1 cellular context compared by ENCODE assay signal in the genomic region with DNA sequence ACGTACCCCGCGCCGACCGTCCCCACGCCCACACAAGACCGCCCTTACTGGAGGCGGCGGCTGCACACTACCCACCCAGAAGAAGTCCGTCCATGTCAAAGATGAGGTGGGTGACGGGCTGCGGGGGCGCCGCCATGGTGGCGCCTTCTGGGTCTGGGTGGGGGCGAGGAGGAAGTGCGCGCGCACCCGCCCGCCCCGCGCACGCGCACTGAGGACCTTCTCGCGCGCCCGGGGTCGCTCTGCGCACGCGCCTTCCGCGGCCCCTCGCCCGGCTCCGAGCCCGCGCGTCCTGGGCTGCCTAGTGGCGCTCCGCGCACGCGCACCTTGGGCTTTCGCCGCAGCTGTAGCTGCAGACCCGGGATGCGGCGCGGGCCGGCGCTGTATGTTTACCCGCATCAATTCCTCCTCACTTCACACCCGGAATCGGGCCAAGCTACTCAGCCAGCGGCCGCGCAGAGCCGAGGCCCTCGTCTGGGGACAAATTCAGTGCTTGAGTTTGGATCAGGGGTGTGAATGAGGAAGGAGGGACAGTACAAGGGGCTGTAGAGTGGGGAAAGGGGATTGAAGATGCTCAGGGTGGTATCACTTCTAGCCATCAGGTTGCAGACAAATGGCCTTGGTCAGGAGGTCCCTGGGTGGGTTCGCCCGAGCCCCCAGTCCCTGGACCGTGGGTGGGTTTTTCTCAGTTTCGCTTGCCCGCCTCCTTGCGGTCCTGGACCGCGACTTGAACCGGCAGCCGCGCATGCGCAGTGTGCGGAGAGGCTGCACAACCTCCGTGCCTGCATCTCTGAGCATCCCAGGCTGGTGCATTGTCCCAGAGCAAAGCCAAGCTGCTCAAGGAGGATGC.
TF ChIP-seq lines count a peak whose summit lies in the region.

Gene PUDP, minus strand, starts transcription at position 176 of the 847 bp plus-strand sequence. Its CDS starts 40 bp downstream, at position 136.

TF ChIP-seq in HepG2, 621 proteins besides CTCF, POLR2A, EP300 and RAD21 (continued from another document and continues in another):
- TF ChIP-seq REPIN1 (CRISPR knock-in tag; IDR thresholded peaks at IDR 0.05; ENCODE audit: borderline replicate concordance, low read depth), result no peak
- TF ChIP-seq YY1 (IDR thresholded peaks at IDR 0.05; ENCODE audit: insufficient read depth, insufficient replicate concordance, low read depth, low read length), result peak; percentile 84
- TF ChIP-seq CAMTA2 (CRISPR knock-in tag; IDR thresholded peaks at IDR 0.05; ENCODE audit: borderline replicate concordance), result no peak
- TF ChIP-seq U2AF2 (IDR thresholded peaks at IDR 0.05; ENCODE audit: low read depth, low read length), result no peak
- TF ChIP-seq, protein P1, sequence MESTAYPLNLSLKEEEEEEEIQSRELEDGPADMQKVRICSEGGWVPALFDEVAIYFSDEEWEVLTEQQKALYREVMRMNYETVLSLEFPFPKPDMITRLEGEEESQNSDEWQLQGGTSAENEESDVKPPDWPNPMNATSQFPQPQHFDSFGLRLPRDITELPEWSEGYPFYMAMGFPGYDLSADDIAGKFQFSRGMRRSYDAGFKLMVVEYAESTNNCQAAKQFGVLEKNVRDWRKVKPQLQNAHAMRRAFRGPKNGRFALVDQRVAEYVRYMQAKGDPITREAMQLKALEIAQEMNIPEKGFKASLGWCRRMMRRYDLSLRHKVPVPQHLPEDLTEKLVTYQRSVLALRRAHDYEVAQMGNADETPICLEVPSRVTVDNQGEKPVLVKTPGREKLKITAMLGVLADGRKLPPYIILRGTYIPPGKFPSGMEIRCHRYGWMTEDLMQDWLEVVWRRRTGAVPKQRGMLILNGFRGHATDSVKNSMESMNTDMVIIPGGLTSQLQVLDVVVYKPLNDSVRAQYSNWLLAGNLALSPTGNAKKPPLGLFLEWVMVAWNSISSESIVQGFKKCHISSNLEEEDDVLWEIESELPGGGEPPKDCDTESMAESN (CRISPR knock-in tag; conservative IDR thresholded peaks at IDR 0.05), result peak; percentile 3; the same call in 1 of the 2 replicates
- TF ChIP-seq ZNF318 (CRISPR knock-in tag; IDR thresholded peaks at IDR 0.05), result no peak
- TF ChIP-seq, protein P2, sequence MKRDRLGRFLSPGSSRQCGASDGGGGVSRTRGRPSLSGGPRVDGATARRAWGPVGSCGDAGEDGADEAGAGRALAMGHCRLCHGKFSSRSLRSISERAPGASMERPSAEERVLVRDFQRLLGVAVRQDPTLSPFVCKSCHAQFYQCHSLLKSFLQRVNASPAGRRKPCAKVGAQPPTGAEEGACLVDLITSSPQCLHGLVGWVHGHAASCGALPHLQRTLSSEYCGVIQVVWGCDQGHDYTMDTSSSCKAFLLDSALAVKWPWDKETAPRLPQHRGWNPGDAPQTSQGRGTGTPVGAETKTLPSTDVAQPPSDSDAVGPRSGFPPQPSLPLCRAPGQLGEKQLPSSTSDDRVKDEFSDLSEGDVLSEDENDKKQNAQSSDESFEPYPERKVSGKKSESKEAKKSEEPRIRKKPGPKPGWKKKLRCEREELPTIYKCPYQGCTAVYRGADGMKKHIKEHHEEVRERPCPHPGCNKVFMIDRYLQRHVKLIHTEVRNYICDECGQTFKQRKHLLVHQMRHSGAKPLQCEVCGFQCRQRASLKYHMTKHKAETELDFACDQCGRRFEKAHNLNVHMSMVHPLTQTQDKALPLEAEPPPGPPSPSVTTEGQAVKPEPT (CRISPR knock-in tag; IDR thresholded peaks at IDR 0.05; ENCODE audit: low read depth), result no peak
- TF ChIP-seq ELF1 (CRISPR knock-in tag; IDR thresholded peaks at IDR 0.05), result no peak
- no peak for TF ChIP-seq KLF13 (CRISPR knock-in tag; IDR thresholded peaks at IDR 0.05)
- TF ChIP-seq SP2 (CRISPR knock-in tag; IDR thresholded peaks at IDR 0.05), result no peak
- no peak for TF ChIP-seq ZNF343 (CRISPR knock-in tag; IDR thresholded peaks at IDR 0.05)
- TF ChIP-seq ZNF720 (CRISPR knock-in tag; IDR thresholded peaks at IDR 0.05), result no peak
- TF ChIP-seq NFE2 (CRISPR knock-in tag; IDR thresholded peaks at IDR 0.05), result no peak
- peak; percentile 56; the same call in 1 of the 2 replicates for TF ChIP-seq PATZ1 (CRISPR knock-in tag; IDR thresholded peaks at IDR 0.05)
- TF ChIP-seq CEBPB (IDR thresholded peaks at IDR 0.05; ENCODE audit: borderline replicate concordance, low read depth, low read length), result no peak
- no peak for TF ChIP-seq TMF1 (CRISPR knock-in tag; IDR thresholded peaks at IDR 0.05; ENCODE audit: low read depth)
- TF ChIP-seq YEATS4 (CRISPR knock-in tag; IDR thresholded peaks at IDR 0.05; ENCODE audit: borderline replicate concordance), result peak; percentile 48; the same call in 1 of the 2 replicates
- TF ChIP-seq ZNF792 (CRISPR knock-in tag; IDR thresholded peaks at IDR 0.05), result no peak
- 0 out of 2 replicates have a peak, but pooled peaks have one; percentile 9 for TF ChIP-seq ZFP90 (CRISPR knock-in tag; IDR thresholded peaks at IDR 0.05; ENCODE audit: borderline replicate concordance)
- TF ChIP-seq, protein P3, sequence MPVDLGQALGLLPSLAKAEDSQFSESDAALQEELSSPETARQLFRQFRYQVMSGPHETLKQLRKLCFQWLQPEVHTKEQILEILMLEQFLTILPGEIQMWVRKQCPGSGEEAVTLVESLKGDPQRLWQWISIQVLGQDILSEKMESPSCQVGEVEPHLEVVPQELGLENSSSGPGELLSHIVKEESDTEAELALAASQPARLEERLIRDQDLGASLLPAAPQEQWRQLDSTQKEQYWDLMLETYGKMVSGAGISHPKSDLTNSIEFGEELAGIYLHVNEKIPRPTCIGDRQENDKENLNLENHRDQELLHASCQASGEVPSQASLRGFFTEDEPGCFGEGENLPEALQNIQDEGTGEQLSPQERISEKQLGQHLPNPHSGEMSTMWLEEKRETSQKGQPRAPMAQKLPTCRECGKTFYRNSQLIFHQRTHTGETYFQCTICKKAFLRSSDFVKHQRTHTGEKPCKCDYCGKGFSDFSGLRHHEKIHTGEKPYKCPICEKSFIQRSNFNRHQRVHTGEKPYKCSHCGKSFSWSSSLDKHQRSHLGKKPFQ (CRISPR knock-in tag; IDR thresholded peaks at IDR 0.05; ENCODE audit: insufficient replicate concordance), result no peak
- no peak for TF ChIP-seq RNF219 (CRISPR knock-in tag; IDR thresholded peaks at IDR 0.05)
- TF ChIP-seq, protein P4, sequence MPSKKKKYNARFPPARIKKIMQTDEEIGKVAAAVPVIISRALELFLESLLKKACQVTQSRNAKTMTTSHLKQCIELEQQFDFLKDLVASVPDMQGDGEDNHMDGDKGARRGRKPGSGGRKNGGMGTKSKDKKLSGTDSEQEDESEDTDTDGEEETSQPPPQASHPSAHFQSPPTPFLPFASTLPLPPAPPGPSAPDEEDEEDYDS (CRISPR knock-in tag; IDR thresholded peaks at IDR 0.05), result no peak
- TF ChIP-seq PBX2 (CRISPR knock-in tag; IDR thresholded peaks at IDR 0.05), result no peak
- no peak for TF ChIP-seq ZBTB2 (CRISPR knock-in tag; IDR thresholded peaks at IDR 0.05; ENCODE audit: low read depth)
- TF ChIP-seq FIP1L1 (IDR thresholded peaks at IDR 0.05; ENCODE audit: borderline replicate concordance, insufficient read depth, low read depth, low read length), result no peak
- TF ChIP-seq ATM (IDR thresholded peaks at IDR 0.05; ENCODE audit: borderline replicate concordance), result no peak
- TF ChIP-seq HDAC1 (CRISPR knock-in tag; IDR thresholded peaks at IDR 0.05), result 0 out of 2 replicates have a peak, but pooled peaks have one; percentile 17
- TF ChIP-seq ZNF546 (CRISPR knock-in tag; conservative IDR thresholded peaks at IDR 0.05), result no peak
